In genomic region chr7:91039033-91039432, GRCh38 we compare ENCODE assay signal across 17 cellular contexts.
DNase-seq lines count a peak whose midpoint lies in the region; ATAC-seq and TF ChIP-seq lines count a peak whose summit lies in the region.
"Had no signal": no experiment of that assay in that cellular context is flagged by ENCODE, and none has a peak within 500 bp of the region (broad histone marks: within the 10 kb centered on the region; RNA-seq: fewer than 3 reads in every experiment).

No MANE protein-coding gene starts in this region.

- no peak overlapping the region for H3K27ac ChIP-seq in WERI-Rb-1
- H3K27ac ChIP-seq: SK-N-MC had no signal

- no peak for DNase-seq in WERI-Rb-1
- DNase-seq in AG08395 (ENCODE audit: low spot score): no peak
- DNase-seq in DMS53 (lab: John Stamatoyannopoulos, UW): no peak
- DNase-seq: activated CD8-positive, alpha-beta memory T cell treated with anti-CD3 and anti-CD28 coated beads for 24 hours; activated naive CD4-positive, alpha-beta T cell; COR-L47; GF-D8; hippocampal formation; NCI-H1417; NCI-H446 had no signal

- no peak overlapping the region for H3K4me3 ChIP-seq in WERI-Rb-1 (ENCODE audit: low read depth, low read length)
- H3K4me3 ChIP-seq: SK-N-MC had no signal

- H3K9me3 ChIP-seq in WERI-Rb-1 (ENCODE audit: severe bottlenecking): no peaks in the 10 kb centered on the region

- H3K27me3 ChIP-seq in WERI-Rb-1 (ENCODE audit: insufficient read depth, low read depth, severe bottlenecking): no peaks in the 10 kb centered on the region

- no peaks in the 10 kb centered on the region for H3K36me3 ChIP-seq in WERI-Rb-1

- TF ChIP-seq CTCF in WERI-Rb-1 (IDR thresholded peaks at IDR 0.05; ENCODE audit: low read depth, low read length): no peak

- ATAC-seq in GM18511 (IDR thresholded peaks at IDR 0.05; ENCODE audit: unreplicated experiment): peak; percentile 86
- peak; percentile 86 for ATAC-seq in GM19463 (IDR thresholded peaks at IDR 0.05; ENCODE audit: unreplicated experiment)
- peak; percentile 74 for ATAC-seq in HG02763 (IDR thresholded peaks at IDR 0.05; ENCODE audit: unreplicated experiment)
- peak; percentile 70 for ATAC-seq in HG03460 (IDR thresholded peaks at IDR 0.05; ENCODE audit: unreplicated experiment)
- no peak for ATAC-seq in HG03457 (IDR thresholded peaks at IDR 0.05; ENCODE audit: unreplicated experiment)
- ATAC-seq: left lobe of liver had no signal
